Comparison of ENCODE assay signal across 12 cellular contexts in the genomic region with DNA sequence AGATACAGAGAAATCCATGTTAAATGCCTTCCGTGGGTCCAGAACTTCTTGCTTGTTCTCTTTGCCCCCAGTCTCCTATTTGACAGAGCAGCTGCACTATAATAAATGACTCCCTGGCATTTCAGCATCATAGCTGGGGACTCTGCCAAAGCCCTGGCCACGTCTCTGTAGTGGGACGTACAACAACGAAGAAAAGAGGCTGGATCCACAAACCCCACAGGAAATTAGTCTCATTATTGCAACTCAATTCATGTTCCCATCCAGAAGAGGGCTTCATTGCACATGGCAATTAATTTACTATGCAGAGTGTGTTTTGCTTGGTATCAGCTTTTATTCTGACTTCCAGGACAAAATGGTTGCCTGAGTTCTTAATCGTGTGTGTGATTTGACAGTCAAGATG.
DNase-seq lines count a peak whose midpoint lies in the region; TF ChIP-seq lines count a peak whose summit lies in the region.
"Had no signal": no experiment of that assay in that cellular context is flagged by ENCODE, and none has a peak within 500 bp of the region (broad histone marks: within the 10 kb centered on the region; RNA-seq: fewer than 3 reads in every experiment).

No MANE protein-coding gene starts in this region.

- in situ Hi-C loops in G401 (cut with HindIII; ENCODE audit: low sequenced_read_pairs) = no loop called here

- TF ChIP-seq CTCF in AG09319 (IDR thresholded peaks at IDR 0.05; ENCODE audit: low read depth, low read length) (peak; percentile 35), epithelial cell of proximal tubule (conservative IDR thresholded peaks at IDR 0.05; ENCODE audit: low read depth, low read length) (peak; percentile 47)

- H3K4me3 ChIP-seq in epithelial cell of proximal tubule (ENCODE audit: low read depth, low read length) = no peak overlapping the region

- peak; percentile 20 for DNase-seq in AG09319 (ENCODE audit: extremely low read depth, low read depth)
- peak; percentile 87 for DNase-seq in M059J (ENCODE audit: low read depth)
- no peak for DNase-seq in epithelial cell of proximal tubule (ENCODE audit: low read depth)
- DNase-seq in medulla oblongata (ENCODE audit: extremely low spot score) = peak; percentile 9
- no peak for DNase-seq in activated T-cell treated with anti-CD3 and anti-CD28 coated beads, Interleukin-2, amount 50 U/mL, for 48 hours
- no peak for DNase-seq in NOMO-1 (lab: John Stamatoyannopoulos, UW; ENCODE audit: unreplicated experiment in 2 of 2)
- DNase-seq in G401 (ENCODE audit: low spot score) = no peak
- DNase-seq in stimulated activated CD4-positive, alpha-beta T cell treated with anti-CD3 and anti-CD28 coated beads, Interleukin-4, amount 100 ng/mL, for 1 hour = no peak
- DNase-seq: COR-L47, glutamatergic neuron, naive B cell, T-helper 1 cell had no signal

Comparison
In these comparisons a context has a peak if more than half of its experiments do, and no peak if none do; other contexts are left out.
1. DNase-seq: peak in AG09319 (single experiment), M059J (single experiment) and medulla oblongata (single experiment); none in epithelial cell of proximal tubule (single experiment), activated T-cell treated with anti-CD3 and anti-CD28 coated beads, Interleukin-2, amount 50 U/mL, for 48 hours (0 of 2), NOMO-1 (0 of 2), G401 (single experiment) and stimulated activated CD4-positive, alpha-beta T cell treated with anti-CD3 and anti-CD28 coated beads, Interleukin-4, amount 100 ng/mL, for 1 hour (single experiment).